Comparison of ENCODE assay signal across 13 cellular contexts in the genomic region with DNA sequence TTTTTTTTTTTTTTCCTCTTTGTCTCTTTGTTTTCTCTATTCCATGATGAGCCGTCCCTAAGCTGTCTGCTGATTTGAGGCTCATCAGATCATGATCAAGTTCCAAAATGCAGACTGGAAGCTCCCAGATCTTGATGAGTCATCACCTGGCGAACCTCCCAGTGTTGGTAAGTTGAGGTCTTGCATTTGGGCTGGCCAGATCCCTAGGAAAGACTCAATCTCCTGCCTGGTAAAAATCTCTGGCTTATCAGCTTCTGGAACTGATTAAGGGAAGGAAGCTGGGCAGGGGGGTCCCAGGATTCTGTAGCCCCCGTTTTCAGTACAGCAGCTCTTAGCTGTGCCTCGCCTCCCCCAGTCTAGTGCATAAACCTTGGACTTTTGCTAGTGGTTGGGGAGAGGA.
A peak's percentile ranks its signal among the peaks of the same experiment; 100 is the strongest.
DNase-seq lines count a peak whose midpoint lies in the region; ATAC-seq and TF ChIP-seq lines count a peak whose summit lies in the region.
"Had no signal": no experiment of that assay in that cellular context is flagged by ENCODE, and none has a peak within 500 bp of the region (broad histone marks: within the 10 kb centered on the region; RNA-seq: fewer than 3 reads in every experiment).

No MANE protein-coding gene starts in this region.

- H3K27me3 Mint-ChIP-seq in T-helper 2 cell treated with Interferon-gamma antibody and Interleukin-4, amounts not matched to agents 5 μg/mL and 100 μg/mL, for 36 hours (ENCODE audit: low read depth) = peaks cover 18% of the 10 kb centered on the region

- H3K36me3 Mint-ChIP-seq in T-helper 2 cell treated with Interferon-gamma antibody and Interleukin-4, amounts not matched to agents 5 μg/mL and 100 μg/mL, for 36 hours (ENCODE audit: low read depth) = no peaks in the 10 kb centered on the region
- H3K36me3 Mint-ChIP-seq: activated naive CD4-positive, alpha-beta T cell treated with anti-CD3 and anti-CD28 coated beads, Interleukin-2, amount 50 U/mL, for 24 hours had no signal

- intact Hi-C loops in posterior vena cava (cut with DNase I) = no loop called here

- peak; percentile 71 for DNase-seq in DMS53 (lab: John Stamatoyannopoulos, UW)
- DNase-seq in LNCaP clone FGC (ENCODE audit: low read depth) = peak; percentile 53
- peak; percentile 45 for DNase-seq in astrocyte of the spinal cord (ENCODE audit: low read depth, low spot score)
- DNase-seq in middle frontal gyrus (ENCODE audit: extremely low spot score, low spot score) = peak; percentile 34
- DNase-seq in posterior vena cava (ENCODE audit: low spot score) = no peak
- DNase-seq in T-helper 2 cell treated with Interferon-gamma antibody and Interleukin-4, amounts not matched to agents 5 μg/mL and 100 μg/mL, for 36 hours (ENCODE audit: low spot score) = no peak
- DNase-seq: activated CD4-positive, alpha-beta T cell treated with anti-CD3 and anti-CD28 coated beads for 4 hours; SHP77; sigmoid colon had no signal

- in situ Hi-C loops in astrocyte of the spinal cord (cut with HindIII; ENCODE audit: low sequenced_read_pairs) = no loop called here

- ATAC-seq in HG03095 (IDR thresholded peaks at IDR 0.05; ENCODE audit: unreplicated experiment) = no peak
- no peak for ATAC-seq in GM21423 (IDR thresholded peaks at IDR 0.05; ENCODE audit: unreplicated experiment)
- ATAC-seq: esophagus mucosa had no signal

- no peak overlapping the region for H3K27ac Mint-ChIP-seq in T-helper 2 cell treated with Interferon-gamma antibody and Interleukin-4, amounts not matched to agents 5 μg/mL and 100 μg/mL, for 36 hours
- H3K27ac Mint-ChIP-seq: activated naive CD4-positive, alpha-beta T cell treated with anti-CD3 and anti-CD28 coated beads, Interleukin-2, amount 50 U/mL, for 24 hours had no signal

- H3K4me3 ChIP-seq in LNCaP clone FGC (ENCODE audit: low read depth, low read length) (no peak overlapping the region), astrocyte of the spinal cord (ENCODE audit: low read depth, low read length) (no peak overlapping the region)
- H3K4me3 ChIP-seq: sigmoid colon had no signal

- H3K4me1 Mint-ChIP-seq in T-helper 2 cell treated with Interferon-gamma antibody and Interleukin-4, amounts not matched to agents 5 μg/mL and 100 μg/mL, for 36 hours (ENCODE audit: low read depth) = peaks cover 2% of the 10 kb centered on the region
- H3K4me1 Mint-ChIP-seq: activated naive CD4-positive, alpha-beta T cell treated with anti-CD3 and anti-CD28 coated beads, Interleukin-2, amount 50 U/mL, for 24 hours had no signal

- no peak overlapping the region for H3K4me3 Mint-ChIP-seq in T-helper 2 cell treated with Interferon-gamma antibody and Interleukin-4, amounts not matched to agents 5 μg/mL and 100 μg/mL, for 36 hours
- H3K4me3 Mint-ChIP-seq: activated naive CD4-positive, alpha-beta T cell treated with anti-CD3 and anti-CD28 coated beads, Interleukin-2, amount 50 U/mL, for 24 hours had no signal

- H3K9me3 Mint-ChIP-seq in T-helper 2 cell treated with Interferon-gamma antibody and Interleukin-4, amounts not matched to agents 5 μg/mL and 100 μg/mL, for 36 hours = no peaks in the 10 kb centered on the region
- H3K9me3 Mint-ChIP-seq: activated naive CD4-positive, alpha-beta T cell treated with anti-CD3 and anti-CD28 coated beads, Interleukin-2, amount 50 U/mL, for 24 hours had no signal

- no peak for TF ChIP-seq CTCF in LNCaP clone FGC (IDR thresholded peaks at IDR 0.05; ENCODE audit: control insufficient read depth, extremely low read depth, insufficient read depth)
- TF ChIP-seq CTCF in astrocyte of the spinal cord (IDR thresholded peaks at IDR 0.05; ENCODE audit: low read depth, low read length) = no peak

Comparison
In these comparisons a context has a peak if more than half of its experiments do, and no peak if none do; other contexts are left out.
1. DNase-seq: peak in DMS53 (single experiment), LNCaP clone FGC (single experiment), astrocyte of the spinal cord (single experiment) and middle frontal gyrus (single experiment); none in posterior vena cava (single experiment) and T-helper 2 cell treated with Interferon-gamma antibody and Interleukin-4, amounts not matched to agents 5 μg/mL and 100 μg/mL, for 36 hours (single experiment).